Comparison of ENCODE assay signal across 23 cellular contexts in genomic region chr7:84638339-84638697, GRCh38.
A peak's percentile ranks its signal among the peaks of the same experiment; 100 is the strongest.
DNase-seq lines count a peak whose midpoint lies in the region; ATAC-seq, FAIRE-seq and TF ChIP-seq lines count a peak whose summit lies in the region.
"Had no signal": no experiment of that assay in that cellular context is flagged by ENCODE, and none has a peak within 500 bp of the region (broad histone marks: within the 10 kb centered on the region; RNA-seq: fewer than 3 reads in every experiment).

No MANE protein-coding gene starts in this region.

- H3K36me3 ChIP-seq in GM23248 (ENCODE audit: low read depth) (no peaks in the 10 kb centered on the region), SJCRH30 (no peaks in the 10 kb centered on the region), endothelial cell of umbilical vein (ENCODE audit: control insufficient read depth in 2 of 2, extremely low read depth in 1 of 2, insufficient read depth in 2 of 2, low read length in 2 of 2) (no peaks in the 10 kb centered on the region), BE2C (no peaks in the 10 kb centered on the region)
- H3K36me3 ChIP-seq: lower lobe of right lung, ovary, right lobe of liver had no signal

- no peaks in the 10 kb centered on the region for H3K9me2 ChIP-seq in GM23248 (ENCODE audit: insufficient read depth)

- CTCF ChIA-PET in endothelial cell of umbilical vein (lab: Charles Lee) = interaction anchor here (0.7 to 3.0 kb wide), 11 partner anchors 11 to 662 kb away, joined by 3 to 37 read pairs (median 3); no protein-coding TSS in a partner anchor

- no peaks in the 10 kb centered on the region for H4K20me1 ChIP-seq in GM23248 (ENCODE audit: insufficient read depth)
- H4K20me1 ChIP-seq in endothelial cell of umbilical vein (replicated peaks; ENCODE audit: control insufficient read depth, extremely low read depth, insufficient read depth, low read length) = no peaks in the 10 kb centered on the region

- H3K36me3 Mint-ChIP-seq in osteocyte (ENCODE audit: unreplicated experiment) = peaks cover 1% of the 10 kb centered on the region
- H3K36me3 Mint-ChIP-seq: activated naive CD4-positive, alpha-beta T cell treated with anti-CD3 and anti-CD28 coated beads, Interleukin-2, amount 10 ng/mL, durations not matched to agents 7 days and 5 days; stimulated activated naive B cell treated with anti-CD40 and anti-IgM and Interleukin-4, amounts not matched to agents 10 μg/mL and 1 μg/mL and 100 μg/mL, for 72 hours had no signal

- H3K9me1 ChIP-seq in endothelial cell of umbilical vein (replicated peaks; ENCODE audit: control insufficient read depth, extremely low read depth, insufficient read depth, low read length) = no peaks in the 10 kb centered on the region

- H3K4me3 ChIP-seq in GM23248 (no peak overlapping the region), SJCRH30 (no peak overlapping the region), endothelial cell of umbilical vein (replicated peaks in 1 of 3; ENCODE audit: insufficient read depth in 1 of 3, low read depth in 1 of 3, low read length in 3 of 3) (no peak overlapping the region), BE2C (ENCODE audit: low read depth, low read length) (no peak overlapping the region)
- H3K4me3 ChIP-seq: lower lobe of right lung, ovary, right lobe of liver had no signal

- H3K9me3 Mint-ChIP-seq in osteocyte (ENCODE audit: unreplicated experiment) = peaks cover 15% of the 10 kb centered on the region

- H2AFZ ChIP-seq in GM23248 (peak overlapping the region; percentile 26; the same call in 1 of the 2 replicates), endothelial cell of umbilical vein (ENCODE audit: low read depth, low read length) (no peak overlapping the region)

- no peaks in the 10 kb centered on the region for H3K27me3 Mint-ChIP-seq in osteocyte (ENCODE audit: unreplicated experiment)
- H3K27me3 Mint-ChIP-seq: activated naive CD4-positive, alpha-beta T cell treated with anti-CD3 and anti-CD28 coated beads, Interleukin-2, amount 10 ng/mL, durations not matched to agents 7 days and 5 days; activated T-cell treated with anti-CD3 and anti-CD28 coated beads, Interleukin-2, amount 50 U/mL, for 24 hours; CD4-positive, alpha-beta T cell; stimulated activated naive B cell treated with anti-CD40 and anti-IgM and Interleukin-4, amounts not matched to agents 10 μg/mL and 1 μg/mL and 100 μg/mL, for 72 hours had no signal

- H3F3A ChIP-seq in GM23248 (ENCODE audit: insufficient read depth) = peaks cover 15% of the 10 kb centered on the region; the same call in 1 of the 2 replicates

- no peak for TF ChIP-seq POLR2A in endothelial cell of umbilical vein (IDR thresholded peaks at IDR 0.05; ENCODE audit: low read depth, low read length)

- in situ Hi-C loops in GM23248 (cut with MboI) = no loop called here

- intact Hi-C loops in endothelial cell of umbilical vein (cut with micrococcal nuclease) = loop anchor here (1.0 to 10.0 kb wide), 10 partner anchors 31 to 577 kb away; no protein-coding TSS in a partner anchor

- H3K79me2 ChIP-seq in GM23248 (ENCODE audit: insufficient read depth) (no peaks in the 10 kb centered on the region), endothelial cell of umbilical vein (ENCODE audit: control insufficient read depth, insufficient read depth, low read length) (no peaks in the 10 kb centered on the region)

- H3K4me2 ChIP-seq in GM23248 (ENCODE audit: unreplicated experiment) (peak overlapping the region; percentile 54), endothelial cell of umbilical vein (ENCODE audit: insufficient read depth, low read length) (peak overlapping the region; percentile 45)

- TSS peak; percentile 99 for BruUV-seq in endothelial cell of umbilical vein (replicated peaks; lab: Mats Ljungman, UMichigan)

- FAIRE-seq in endothelial cell of umbilical vein (lab: Jason Lieb, UNC) = no peak

- H3K4me1 ChIP-seq in GM23248 (ENCODE audit: insufficient read depth) = peaks cover 22% of the 10 kb centered on the region
- H3K4me1 ChIP-seq in SJCRH30 = peaks cover 20% of the 10 kb centered on the region
- H3K4me1 ChIP-seq in endothelial cell of umbilical vein (ENCODE audit: control insufficient read depth, extremely low read depth, insufficient read depth, low read length) = peaks cover 25% of the 10 kb centered on the region
- H3K4me1 ChIP-seq in BE2C = peaks cover 44% of the 10 kb centered on the region
- H3K4me1 ChIP-seq: lower lobe of right lung, right lobe of liver had no signal

- POLR2A ChIA-PET in endothelial cell of umbilical vein (lab: Charles Lee) = interaction anchor here (1.0 to 1.7 kb wide), 2 partner anchors 10 to 50 kb away, joined by 3 to 8 read pairs; no protein-coding TSS in a partner anchor

- H3K9ac ChIP-seq in GM23248 = 0 out of 2 replicates have a peak overlapping the region, but pooled peaks have one; percentile 3
- H3K9ac ChIP-seq in endothelial cell of umbilical vein (replicated peaks; ENCODE audit: extremely low read depth, insufficient read depth, low read length) = peak overlapping the region; percentile 44

- H3K4me1 Mint-ChIP-seq in osteocyte (ENCODE audit: unreplicated experiment) = peaks cover 34% of the 10 kb centered on the region
- H3K4me1 Mint-ChIP-seq: activated naive CD4-positive, alpha-beta T cell treated with anti-CD3 and anti-CD28 coated beads, Interleukin-2, amount 10 ng/mL, durations not matched to agents 7 days and 5 days; stimulated activated naive B cell treated with anti-CD40 and anti-IgM and Interleukin-4, amounts not matched to agents 10 μg/mL and 1 μg/mL and 100 μg/mL, for 72 hours had no signal

- no peak for ATAC-seq in HG02642 (IDR thresholded peaks at IDR 0.05; ENCODE audit: poor library complexity, unreplicated experiment)
- ATAC-seq: activated CD4-positive, CD25-positive, alpha-beta regulatory T cell treated with anti-CD3 and anti-CD28 coated beads, Interleukin-2, amount 50 U/mL, for 24 hours; activated CD8-positive, alpha-beta T cell treated with anti-CD3 and anti-CD28 coated beads, Interleukin-2, amount 10 ng/mL, durations not matched to agents 7 days and 5 days; stimulated activated naive B cell treated with anti-CD40 and anti-IgM and Interleukin-4, amounts not matched to agents 10 μg/mL and 1 μg/mL and 100 μg/mL, for 72 hours had no signal

- dilution Hi-C loops in endothelial cell of umbilical vein (cut with MboI; ENCODE audit: extremely low pct_ligation_motif_present, low sequenced_read_pairs) = no loop called here

- H3K27ac ChIP-seq in GM23248 (peak overlapping the region; percentile 41), SJCRH30 (peak overlapping the region; percentile 54), endothelial cell of umbilical vein (ENCODE audit: insufficient read depth, low read depth, low read length) (peak overlapping the region; percentile 97)
- H3K27ac ChIP-seq: lower lobe of right lung, ovary, right lobe of liver had no signal

- H3K27ac Mint-ChIP-seq in osteocyte (ENCODE audit: unreplicated experiment) = peak overlapping the region; percentile 89
- H3K27ac Mint-ChIP-seq: activated CD8-positive, alpha-beta T cell treated with anti-CD3 and anti-CD28 coated beads, Interleukin-2, amount 10 ng/mL, durations not matched to agents 7 days and 5 days; activated naive CD4-positive, alpha-beta T cell treated with anti-CD3 and anti-CD28 coated beads, Interleukin-2, amount 10 ng/mL, durations not matched to agents 7 days and 5 days; activated T-cell treated with anti-CD3 and anti-CD28 coated beads, Interleukin-2, amount 50 U/mL, for 24 hours; CD4-positive, alpha-beta T cell; stimulated activated naive B cell treated with anti-CD40 and anti-IgM and Interleukin-4, amounts not matched to agents 10 μg/mL and 1 μg/mL and 100 μg/mL, for 72 hours had no signal

- TF ChIP-seq CTCF in endothelial cell of umbilical vein (IDR thresholded peaks at IDR 0.05; ENCODE audit: extremely low read depth in 1 of 2, insufficient read depth in 1 of 2, low read depth in 1 of 2, low read length in 2 of 2) (no peak), osteocyte (IDR thresholded peaks at IDR 0.05) (no peak), BE2C (IDR thresholded peaks at IDR 0.05; ENCODE audit: low read depth, low read length) (no peak)

- H3K27me3 ChIP-seq in GM23248 (replicated peaks; ENCODE audit: insufficient read depth) = no peaks in the 10 kb centered on the region
- no peaks in the 10 kb centered on the region for H3K27me3 ChIP-seq in SJCRH30
- no peaks in the 10 kb centered on the region for H3K27me3 ChIP-seq in endothelial cell of umbilical vein (ENCODE audit: control insufficient read depth in 2 of 2, insufficient read depth in 2 of 2, low read length in 2 of 2)
- no peaks in the 10 kb centered on the region for H3K27me3 ChIP-seq in BE2C
- H3K27me3 ChIP-seq: ovary, right lobe of liver had no signal

- no peak overlapping the region for H3K4me3 Mint-ChIP-seq in osteocyte (ENCODE audit: unreplicated experiment)
- H3K4me3 Mint-ChIP-seq: activated CD8-positive, alpha-beta T cell treated with anti-CD3 and anti-CD28 coated beads, Interleukin-2, amount 10 ng/mL, durations not matched to agents 7 days and 5 days; activated naive CD4-positive, alpha-beta T cell treated with anti-CD3 and anti-CD28 coated beads, Interleukin-2, amount 10 ng/mL, durations not matched to agents 7 days and 5 days; activated T-cell treated with anti-CD3 and anti-CD28 coated beads, Interleukin-2, amount 50 U/mL, for 24 hours; CD4-positive, alpha-beta T cell; stimulated activated naive B cell treated with anti-CD40 and anti-IgM and Interleukin-4, amounts not matched to agents 10 μg/mL and 1 μg/mL and 100 μg/mL, for 72 hours had no signal

- H3K9me3 ChIP-seq in GM23248 (ENCODE audit: low read depth) = no peaks in the 10 kb centered on the region
- H3K9me3 ChIP-seq in SJCRH30 (replicated peaks) = no peaks in the 10 kb centered on the region
- H3K9me3 ChIP-seq in endothelial cell of umbilical vein (replicated peaks; ENCODE audit: control insufficient read depth, insufficient read depth, low read length) = no peaks in the 10 kb centered on the region
- H3K9me3 ChIP-seq in BE2C = no peaks in the 10 kb centered on the region
- H3K9me3 ChIP-seq: lower lobe of right lung, ovary, right lobe of liver had no signal

- peak; percentile 1 for DNase-seq in GM23248
- DNase-seq in SJCRH30 = no peak
- DNase-seq in endothelial cell of umbilical vein (ENCODE audit: low read depth, low spot score) = no peak
- no peak for DNase-seq in osteocyte (ENCODE audit: extremely low spot score, unreplicated experiment)
- no peak for DNase-seq in foreskin melanocyte
- DNase-seq in stimulated activated CD8-positive, alpha-beta memory T cell treated with anti-CD3 and anti-CD28 coated beads, Interleukin-4, amount 100 ng/mL, for 48 hours = no peak
- DNase-seq in BE2C = no peak
- DNase-seq: activated CD8-positive, alpha-beta T cell treated with anti-CD3 and anti-CD28 coated beads, Interleukin-2, amount 10 ng/mL, durations not matched to agents 7 days and 5 days; activated naive CD4-positive, alpha-beta T cell treated with anti-CD3 and anti-CD28 coated beads, Interleukin-2, amount 10 ng/mL, durations not matched to agents 7 days and 5 days; activated T-cell treated with anti-CD3 and anti-CD28 coated beads, Interleukin-2, amount 50 U/mL, for 24 hours; aorta; CD4-positive, alpha-beta T cell; DMS153; GF-D8; lower lobe of right lung; NCI-H2029; NCI-H345; ovary; right lobe of liver; stimulated activated CD4-positive, alpha-beta T cell treated with anti-CD3 and anti-CD28 coated beads, Interleukin-1b, Interleukin-23, amount 100 ng/mL, for 48 hours; stimulated activated naive B cell treated with anti-CD40 and anti-IgM and Interleukin-4, amounts not matched to agents 10 μg/mL and 1 μg/mL and 100 μg/mL, for 72 hours had no signal

TF ChIP-seq in endothelial cell of umbilical vein, 7 proteins besides CTCF, POLR2A, EP300 and RAD21 (continues in another document):
- no peak for TF ChIP-seq MYC (IDR thresholded peaks at IDR 0.05; ENCODE audit: low read depth, low read length)

Comparison
In these comparisons a context has a peak if more than half of its experiments do, and no peak if none do; other contexts are left out.
1. H3K27ac ChIP-seq: peak in every context shown above with its lines; median percentile 97 in endothelial cell of umbilical vein; 54 in SJCRH30; 41 in GM23248.